Comparison of ENCODE assay signal across 23 cellular contexts in genomic region chr7:107063245-107064120, GRCh38. TPM values are rescaled to one million over a fixed set of nuclear protein-coding genes. Genes with fewer than 3 reads are reported as not detected.
DNase-seq lines count a peak whose midpoint lies in the region; ATAC-seq and TF ChIP-seq lines count a peak whose summit lies in the region.
"Had no signal": no experiment of that assay in that cellular context is flagged by ENCODE, and none has a peak within 500 bp of the region (broad histone marks: within the 10 kb centered on the region; RNA-seq: fewer than 3 reads in every experiment).

No MANE protein-coding gene starts in this region.

- peak overlapping the region in 1 of 2 experiments; percentile 42 for H2BK12ac ChIP-seq in mesenchymal stem cell (ENCODE audit: low read length in 2 of 2)

- H3K14ac ChIP-seq in mesenchymal stem cell (ENCODE audit: low read length in 2 of 2): no peak overlapping the region

- H3K23ac ChIP-seq in mesenchymal stem cell (ENCODE audit: low read length in 2 of 2): no peak overlapping the region

- H3K9me3 ChIP-seq in OCI-LY3 (ENCODE audit: insufficient read depth, low read length): no peaks in the 10 kb centered on the region
- no peaks in the 10 kb centered on the region for H3K9me3 ChIP-seq in mesenchymal stem cell (ENCODE audit: control insufficient read depth, low read length)
- no peaks in the 10 kb centered on the region for H3K9me3 ChIP-seq in subcutaneous abdominal adipose tissue (ENCODE audit: control insufficient read depth in 5 of 5, low read length in 5 of 5)
- H3K9me3 ChIP-seq: Caco-2 had no signal

- H4K8ac ChIP-seq in mesenchymal stem cell (ENCODE audit: low read length): peak overlapping the region; percentile 19

- H3K4me2 ChIP-seq in OCI-LY3 (ENCODE audit: low read length): peak overlapping the region; percentile 20
- H3K4me2 ChIP-seq in mesenchymal stem cell (ENCODE audit: low read length, poor library complexity, severe bottlenecking): no peak overlapping the region

- TF ChIP-seq CTCF in OCI-LY3 (IDR thresholded peaks at IDR 0.05; ENCODE audit: low read depth, low read length) (no peak), dorsolateral prefrontal cortex (IDR thresholded peaks at IDR 0.05 in 54 of 56, conservative IDR thresholded peaks at IDR 0.05 in 2 of 56; ENCODE audit: low read depth in 1 of 56, partially characterized antibody in 56 of 56) (no peak)

- no peak overlapping the region for H2BK15ac ChIP-seq in mesenchymal stem cell (ENCODE audit: low read depth, poor library complexity, severe bottlenecking)

- H3K4me3 ChIP-seq in OCI-LY3 (ENCODE audit: low read length) (no peak overlapping the region), dorsolateral prefrontal cortex (no peak overlapping the region), mesenchymal stem cell (ENCODE audit: insufficient read depth in 1 of 2, low read depth in 1 of 2, low read length in 2 of 2) (no peak overlapping the region), subcutaneous abdominal adipose tissue (ENCODE audit: low read depth in 1 of 5, low read length in 5 of 5) (no peak overlapping the region)

- H3K9ac ChIP-seq in OCI-LY3 (ENCODE audit: low read length) (no peak overlapping the region), mesenchymal stem cell (ENCODE audit: low read length) (no peak overlapping the region), subcutaneous abdominal adipose tissue (ENCODE audit: low read length in 5 of 5) (peak overlapping the region in 1 of 5 donors; percentile 5)

- peak overlapping the region; percentile 8 for H2BK120ac ChIP-seq in mesenchymal stem cell (ENCODE audit: low read depth, low read length)

- ATAC-seq in HG03469 (IDR thresholded peaks at IDR 0.05; ENCODE audit: unreplicated experiment): no peak
- ATAC-seq: HCT116, PC-3 had no signal

- intact Hi-C loops in dorsolateral prefrontal cortex (cut with DNase I): no loop called here

- peaks cover 6% of the 10 kb centered on the region for H3K79me2 ChIP-seq in OCI-LY3 (ENCODE audit: low read length)

- H3K18ac ChIP-seq in mesenchymal stem cell (ENCODE audit: low read depth in 1 of 2, low read length in 2 of 2): peak overlapping the region; percentile 5 to 28

- H3K36me3 ChIP-seq in OCI-LY3 (replicated peaks; ENCODE audit: low read depth, low read length) (no peaks in the 10 kb centered on the region), mesenchymal stem cell (ENCODE audit: control insufficient read depth in 1 of 2, insufficient read depth in 2 of 2, low read depth in 1 of 2, low read length in 2 of 2) (no peaks in the 10 kb centered on the region), subcutaneous abdominal adipose tissue (ENCODE audit: control insufficient read depth in 5 of 5, insufficient read depth in 5 of 5, low read length in 5 of 5) (no peaks in the 10 kb centered on the region)

- H3K4me1 ChIP-seq in OCI-LY3 (ENCODE audit: low read length) (peaks cover 26% of the 10 kb centered on the region), mesenchymal stem cell (ENCODE audit: control insufficient read depth, insufficient read depth, low read depth, low read length) (no peaks in the 10 kb centered on the region), subcutaneous abdominal adipose tissue (ENCODE audit: control insufficient read depth in 5 of 5, insufficient read depth in 5 of 5, low read length in 5 of 5) (peaks cover 0 to 57% (median 29%) of the 10 kb centered on the region in 5 donors)
- H3K4me1 ChIP-seq: Caco-2 had no signal

- WGBS in mesenchymal stem cell: 48% methylated on average over 2 of the region's 8 CpGs

- no peaks in the 10 kb centered on the region for H4K20me1 ChIP-seq in OCI-LY3 (ENCODE audit: insufficient read depth, low read length)

- DNase-seq in dorsolateral prefrontal cortex: no peak
- peak; percentile 72 for DNase-seq in mesenchymal stem cell
- DNase-seq in NCI-H2196 treated with DMSO at 0.1 percent for 48 hours (lab: John Stamatoyannopoulos, UW; ENCODE audit: unreplicated experiment): no peak
- no peak for DNase-seq in NCI-H2171 treated with DMSO at 0.1 percent for 48 hours (lab: John Stamatoyannopoulos, UW)
- DNase-seq in activated T-cell treated with anti-CD3 and anti-CD28 coated beads, Interleukin-2, amount 50 U/mL, for 1 hour: no peak
- DNase-seq: Caco-2; CD4-positive, alpha-beta T cell; DMS153; GF-D8; GOT3; NCI-H1105 treated with DMSO at 0.1 percent for 48 hours; NCI-H1694; NCI-H2107; NCI-H226; NCI-H524; NCI-H82; PC-3; RPMI8226; SHP77 treated with DMSO at 0.1 percent for 48 hours had no signal

- no peak overlapping the region for H2AFZ ChIP-seq in OCI-LY3 (ENCODE audit: low read depth, low read length)
- H2AFZ ChIP-seq in mesenchymal stem cell (ENCODE audit: low read depth, low read length): no peak overlapping the region

- no peak overlapping the region for H2BK5ac ChIP-seq in mesenchymal stem cell (ENCODE audit: low read depth, low read length, poor library complexity, severe bottlenecking)

- no peaks in the 10 kb centered on the region for H3K27me3 ChIP-seq in OCI-LY3 (ENCODE audit: low read depth, low read length)
- H3K27me3 ChIP-seq in dorsolateral prefrontal cortex: no peaks in the 10 kb centered on the region
- H3K27me3 ChIP-seq in mesenchymal stem cell (ENCODE audit: control insufficient read depth in 1 of 2, insufficient read depth in 1 of 2, low read length in 2 of 2): no peaks in the 10 kb centered on the region
- no peaks in the 10 kb centered on the region for H3K27me3 ChIP-seq in subcutaneous abdominal adipose tissue (ENCODE audit: control insufficient read depth in 5 of 5, insufficient read depth in 4 of 5, low read length in 5 of 5)

- H3K4ac ChIP-seq in mesenchymal stem cell (ENCODE audit: low read depth in 1 of 2, low read length in 2 of 2): peak overlapping the region in 1 of 2 experiments; percentile 65

- H3K27ac ChIP-seq in OCI-LY3 (ENCODE audit: low read length) (no peak overlapping the region), dorsolateral prefrontal cortex (peak overlapping the region in 41 of 59 donors; percentile 5 to 91 (median 64)), mesenchymal stem cell (ENCODE audit: low read length, poor library complexity, severe bottlenecking) (no peak overlapping the region), subcutaneous abdominal adipose tissue (ENCODE audit: low read depth, low read length) (peak overlapping the region; percentile 35)

- no peak overlapping the region for H2AK5ac ChIP-seq in mesenchymal stem cell (ENCODE audit: low read length, severe bottlenecking)

- no peaks in the 10 kb centered on the region for H3K79me1 ChIP-seq in mesenchymal stem cell (replicated peaks; ENCODE audit: low read length, poor library complexity, severe bottlenecking)

- no peak overlapping the region for H4K91ac ChIP-seq in mesenchymal stem cell (ENCODE audit: low read length)

RNA-seq across cellular contexts. Expression of gene PRKAR2B, which starts 19.0 kb away (rescaled TPM):
- 100 to 1,000 TPM in 1 of 120 experiments, 10 to 100 TPM in 119; 24.3 to 101 (median 69.4) TPM for total RNA-seq in dorsolateral prefrontal cortex
- 37.8 TPM for polyA plus RNA-seq in mesenchymal stem cell (2013, experiment 1 of 2)
- polyA plus RNA-seq in mesenchymal stem cell (2013, experiment 2 of 2): 39.8 TPM

Comparison
In these comparisons a context has a peak if more than half of its experiments do, and no peak if none do; other contexts are left out.
1. H3K27ac ChIP-seq: peak in dorsolateral prefrontal cortex (41 of 59) and subcutaneous abdominal adipose tissue (single experiment); none in OCI-LY3 (single experiment) and mesenchymal stem cell (single experiment).